In genomic region chr19:6828306-6828697, GRCh38 we compare ENCODE assay signal across 14 cellular contexts. TPM values are rescaled to one million over a fixed set of nuclear protein-coding genes. Genes with fewer than 3 reads are reported as not detected.
DNase-seq lines count a peak whose midpoint lies in the region; TF ChIP-seq lines count a peak whose summit lies in the region.
"Had no signal": no experiment of that assay in that cellular context is flagged by ENCODE, and none has a peak within 500 bp of the region (broad histone marks: within the 10 kb centered on the region; RNA-seq: fewer than 3 reads in every experiment).

No MANE protein-coding gene starts in this region.

- H3K9me3 ChIP-seq in OCI-LY7 (ENCODE audit: low read length) = no peaks in the 10 kb centered on the region
- H3K9me3 ChIP-seq: vagina had no signal

- H3K27ac ChIP-seq in epithelial cell of prostate (no peak overlapping the region), OCI-LY7 (ENCODE audit: low read depth, low read length, poor library complexity, severe bottlenecking) (no peak overlapping the region)
- H3K27ac ChIP-seq: vagina had no signal

- H3K4me2 ChIP-seq in OCI-LY7 (ENCODE audit: low read length) = no peak overlapping the region

- no peak for TF ChIP-seq CTCF in OCI-LY7 (conservative IDR thresholded peaks at IDR 0.05; ENCODE audit: low read length)

- no peaks in the 10 kb centered on the region for H4K20me1 ChIP-seq in OCI-LY7 (ENCODE audit: insufficient read depth, low read length)

- no TSS peak for BruUV-seq in OCI-LY7 (replicated peaks; lab: Mats Ljungman, UMichigan)

- H3K79me2 ChIP-seq in OCI-LY7 (ENCODE audit: insufficient read depth, low read depth, low read length) = no peaks in the 10 kb centered on the region

- H3K36me3 ChIP-seq in OCI-LY7 (ENCODE audit: insufficient read depth, low read length) = peaks cover 95% of the 10 kb centered on the region
- H3K36me3 ChIP-seq: vagina had no signal

- intact Hi-C loops in OCI-LY7 (cut with micrococcal nuclease; ENCODE audit: unreplicated experiment) = no loop called here

- no peak overlapping the region for H2AFZ ChIP-seq in OCI-LY7 (ENCODE audit: low read length)

- peak; percentile 11 for DNase-seq in activated T-cell treated with anti-CD3 and anti-CD28 coated beads, Interleukin-2, amount 50 U/mL, for 1 hour
- no peak for DNase-seq in activated T-cell treated with anti-CD3 and anti-CD28 coated beads for 4 hours
- DNase-seq in NCI-H2029 treated with DMSO at 0.1 percent for 48 hours (lab: John Stamatoyannopoulos, UW) = peak; percentile 17
- peak; percentile 31 for DNase-seq in epithelial cell of prostate (ENCODE audit: low read depth, low spot score)
- peak; percentile 54 for DNase-seq in renal cortical epithelial cell (ENCODE audit: low read depth)
- no peak for DNase-seq in SKM-1 treated with dmso at 0.1 percent for 144 hours (lab: John Stamatoyannopoulos, UW; ENCODE audit: unreplicated experiment)
- no peak for DNase-seq in NOMO-1 (lab: John Stamatoyannopoulos, UW; ENCODE audit: unreplicated experiment in 2 of 2)
- DNase-seq in OCI-LY7 (ENCODE audit: low spot score) = no peak
- DNase-seq: aorta, mesenchymal stem cell, NCI-H345 had no signal

- POLR2A ChIA-PET in OCI-LY7 (lab: Charles Lee) = no interaction called here

- no peaks in the 10 kb centered on the region for H3K9me2 ChIP-seq in OCI-LY7 (ENCODE audit: insufficient read depth, low read length)

- H3K4me1 ChIP-seq in OCI-LY7 (ENCODE audit: insufficient read depth, low read length, poor library complexity, severe bottlenecking) = no peaks in the 10 kb centered on the region
- H3K4me1 ChIP-seq: vagina had no signal

- H3K4me3 ChIP-seq in OCI-LY7 (ENCODE audit: low read depth, low read length, poor library complexity, severe bottlenecking) = no peak overlapping the region
- H3K4me3 ChIP-seq: vagina had no signal

- CTCF ChIA-PET in OCI-LY7 (lab: Charles Lee; ENCODE audit: unreplicated experiment) = no interaction called here

RNA-seq across cellular contexts. Expression of gene VAV1, which starts 55.8 kb away (rescaled TPM):
- 0.05 and 5.2 TPM in 2 replicates for total RNA-seq in renal cortical epithelial cell
- total RNA-seq in OCI-LY7 (2014; rRNA removed; shearing (Covaris generic)) = 76.1 and 90.7 TPM in 2 replicates
- 92.7 and 107 TPM in 2 replicates for total RNA-seq in OCI-LY7 (2022)
- total RNA-seq: glomerular endothelial cell had no signal

RNA-seq across cellular contexts. Expression of gene ADGRE1, which starts 59.1 kb away (rescaled TPM):
- not detected in 2 replicates for total RNA-seq in renal cortical epithelial cell
- total RNA-seq in OCI-LY7 (2014; rRNA removed; shearing (Covaris generic)) = 0.08 TPM in 1 of 2 replicates, not detected in the other
- total RNA-seq in OCI-LY7 (2022) = 0.17 and 0.46 TPM in 2 replicates
- total RNA-seq: glomerular endothelial cell, osteoblast, vagina had no signal

Comparison
In these comparisons a context has a peak if more than half of its experiments do, and no peak if none do; other contexts are left out.
1. DNase-seq: peak in activated T-cell treated with anti-CD3 and anti-CD28 coated beads, Interleukin-2, amount 50 U/mL, for 1 hour (single experiment), NCI-H2029 treated with DMSO at 0.1 percent for 48 hours (single experiment), epithelial cell of prostate (single experiment) and renal cortical epithelial cell (single experiment); none in activated T-cell treated with anti-CD3 and anti-CD28 coated beads for 4 hours (single experiment), SKM-1 treated with dmso at 0.1 percent for 144 hours (single experiment), NOMO-1 (0 of 2) and OCI-LY7 (single experiment).
2. RNA of gene VAV1, which starts 55.8 kb away (total RNA-seq): 76.1 to 107 TPM in OCI-LY7; 0.05 to 5.2 TPM in renal cortical epithelial cell; every median in the first group is over 10 times any median in the second.